ENCODE assay signal across 20 cellular contexts in the genomic region with DNA sequence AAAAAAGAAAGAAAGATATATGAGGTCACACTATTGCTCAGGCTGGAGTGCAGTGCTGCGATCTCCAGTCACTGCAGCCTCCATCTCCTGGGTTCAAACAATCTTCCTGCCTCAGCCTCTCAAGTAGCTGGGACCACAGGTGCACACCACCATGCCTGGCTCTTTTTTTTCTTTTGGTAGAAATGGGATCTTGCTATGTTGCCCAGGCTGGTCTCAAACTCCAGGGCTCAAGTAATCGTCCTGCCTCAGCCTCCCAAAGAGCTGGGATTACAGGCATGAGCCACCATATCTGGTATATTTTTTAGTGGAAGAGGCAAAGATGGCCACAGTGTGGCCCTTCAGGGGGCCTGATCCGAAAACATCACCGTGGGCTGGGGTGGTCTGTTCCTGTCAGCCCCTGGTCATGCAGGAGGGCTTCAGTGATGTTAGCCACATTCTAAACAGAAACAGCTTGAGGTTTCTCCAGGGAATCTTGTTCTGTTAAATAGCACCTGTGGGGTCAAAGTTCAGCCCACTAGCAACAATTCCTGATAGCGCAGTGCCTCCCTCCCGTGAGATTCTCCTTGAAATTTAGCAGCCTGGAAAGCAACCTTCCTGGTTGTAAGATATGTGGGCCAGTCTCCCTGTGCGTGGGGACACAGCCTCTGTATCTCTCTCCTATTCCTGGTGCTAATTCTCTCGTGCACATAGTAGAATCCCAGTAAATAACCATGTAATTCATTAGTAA.
"Had no signal": no experiment of that assay in that cellular context is flagged by ENCODE, and none has a peak within 500 bp of the region (broad histone marks: within the 10 kb centered on the region; RNA-seq: fewer than 3 reads in every experiment).

No MANE protein-coding gene starts in this region.

- H3K4me2 ChIP-seq: SK-N-SH had no signal

- H3K4me3 ChIP-seq: tibial artery, vagina had no signal

- FAIRE-seq: kidney had no signal

- H3K27me3 Mint-ChIP-seq: activated CD8-positive, alpha-beta memory T cell treated with anti-CD3 and anti-CD28 coated beads, Interleukin-2, amount 10 ng/mL, durations not matched to agents 7 days and 5 days; activated T-cell treated with anti-CD3 and anti-CD28 coated beads, Interleukin-2, amount 50 U/mL, for 24 hours had no signal

- H3K4me1 Mint-ChIP-seq: nephron; stimulated activated effector memory CD8-positive, alpha-beta T cell treated with anti-CD3 and anti-CD28 coated beads, Interleukin-12 subunit alpha, Interleukin-12 subunit beta, amount 100 ng/mL, for 72 hours had no signal

- H3K4me3 Mint-ChIP-seq: activated CD8-positive, alpha-beta memory T cell treated with anti-CD3 and anti-CD28 coated beads, Interleukin-2, amount 10 ng/mL, durations not matched to agents 7 days and 5 days; activated T-cell treated with anti-CD3 and anti-CD28 coated beads, Interleukin-2, amount 50 U/mL, for 24 hours; endodermal cell; nephron; stimulated activated effector memory CD8-positive, alpha-beta T cell treated with anti-CD3 and anti-CD28 coated beads, Interleukin-12 subunit alpha, Interleukin-12 subunit beta, amount 100 ng/mL, for 72 hours had no signal

- H3K27ac ChIP-seq: tibial artery, vagina had no signal

- H3K4me1 ChIP-seq: tibial artery, vagina had no signal

- ATAC-seq: activated CD8-positive, alpha-beta memory T cell treated with anti-CD3 and anti-CD28 coated beads, Interleukin-2, amount 10 ng/mL, durations not matched to agents 7 days and 5 days; activated naive CD4-positive, alpha-beta T cell treated with anti-CD3 and anti-CD28 coated beads, Interleukin-2, amount 50 U/mL, for 72 hours; stimulated activated effector memory CD8-positive, alpha-beta T cell treated with anti-CD3 and anti-CD28 coated beads, Interleukin-12 subunit alpha, Interleukin-12 subunit beta, amount 100 ng/mL, for 72 hours had no signal

- H3K9me2 ChIP-seq: SK-N-SH had no signal

- DNase-seq: activated CD4-positive, alpha-beta T cell treated with anti-CD3 and anti-CD28 coated beads for 1 hour; activated CD4-positive, alpha-beta T cell treated with anti-CD3 and anti-CD28 coated beads, Interleukin-2, amount 50 U/mL, for 48 hours; activated CD8-positive, alpha-beta memory T cell treated with anti-CD3 and anti-CD28 coated beads, Interleukin-2, amount 10 ng/mL, durations not matched to agents 7 days and 5 days; activated gamma-delta T cell; activated T-cell treated with anti-CD3 and anti-CD28 coated beads, Interleukin-2, amount 50 U/mL, for 24 hours; amniotic stem cell; cerebellar nuclear complex; endodermal cell; erythroblast; kidney; mesenchymal stem cell; occipital lobe; SK-N-SH; T-helper 1 cell; T1000; tibial artery had no signal

- H3K36me3 Mint-ChIP-seq: activated CD8-positive, alpha-beta memory T cell treated with anti-CD3 and anti-CD28 coated beads, Interleukin-2, amount 10 ng/mL, durations not matched to agents 7 days and 5 days; activated naive CD4-positive, alpha-beta T cell treated with anti-CD3 and anti-CD28 coated beads, Interleukin-2, amount 50 U/mL, for 72 hours; stimulated activated effector memory CD8-positive, alpha-beta T cell treated with anti-CD3 and anti-CD28 coated beads, Interleukin-12 subunit alpha, Interleukin-12 subunit beta, amount 100 ng/mL, for 72 hours had no signal

- H3K36me3 ChIP-seq: tibial artery, vagina had no signal

- H3K9me3 Mint-ChIP-seq: activated naive CD4-positive, alpha-beta T cell treated with anti-CD3 and anti-CD28 coated beads, Interleukin-2, amount 50 U/mL, for 72 hours; activated T-cell treated with anti-CD3 and anti-CD28 coated beads, Interleukin-2, amount 50 U/mL, for 24 hours; nephron; stimulated activated effector memory CD8-positive, alpha-beta T cell treated with anti-CD3 and anti-CD28 coated beads, Interleukin-12 subunit alpha, Interleukin-12 subunit beta, amount 100 ng/mL, for 72 hours had no signal

- H3K9ac ChIP-seq: SK-N-SH had no signal

- H3K27ac Mint-ChIP-seq: activated CD8-positive, alpha-beta memory T cell treated with anti-CD3 and anti-CD28 coated beads, Interleukin-2, amount 10 ng/mL, durations not matched to agents 7 days and 5 days; activated naive CD4-positive, alpha-beta T cell treated with anti-CD3 and anti-CD28 coated beads, Interleukin-2, amount 50 U/mL, for 72 hours; activated T-cell treated with anti-CD3 and anti-CD28 coated beads, Interleukin-2, amount 50 U/mL, for 24 hours; endodermal cell; nephron; stimulated activated effector memory CD8-positive, alpha-beta T cell treated with anti-CD3 and anti-CD28 coated beads, Interleukin-12 subunit alpha, Interleukin-12 subunit beta, amount 100 ng/mL, for 72 hours had no signal

- H3K27me3 ChIP-seq: tibial artery, vagina had no signal

- H3K9me3 ChIP-seq: SK-N-SH, tibial artery, vagina had no signal
